Comparison of ENCODE assay signal across 8 cellular contexts in the genomic region with DNA sequence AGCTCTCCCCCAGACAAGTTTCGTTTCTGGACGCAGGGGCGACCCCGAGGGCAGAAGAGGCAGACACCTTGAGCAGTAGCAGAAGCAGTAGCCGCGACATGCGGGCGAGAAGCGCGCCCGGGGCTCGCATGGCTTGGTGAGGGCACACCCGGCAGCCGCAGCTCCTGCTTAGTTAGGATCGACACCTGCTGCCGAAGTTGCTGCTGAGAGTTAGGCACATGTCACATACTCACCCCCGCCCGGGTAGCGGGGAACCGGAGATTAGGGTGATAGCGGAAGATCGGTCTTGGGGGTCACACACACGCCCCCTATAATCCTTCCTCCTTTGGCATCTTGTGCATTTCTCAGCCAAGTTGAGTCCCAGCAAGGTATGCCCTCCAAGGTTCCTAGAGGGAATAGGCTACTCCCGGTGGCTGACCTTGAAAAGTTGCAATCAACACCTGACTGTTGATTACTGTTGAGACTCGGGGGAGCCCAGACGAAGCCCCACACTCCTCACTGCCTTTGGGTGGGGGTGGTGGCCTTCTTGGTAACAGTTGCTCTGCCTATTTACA. TPM values are rescaled to one million over a fixed set of nuclear protein-coding genes. Genes with fewer than 3 reads are reported as not detected.
DNase-seq lines count a peak whose midpoint lies in the region; ATAC-seq and TF ChIP-seq lines count a peak whose summit lies in the region.

No MANE protein-coding gene starts in this region.

- peaks cover 0 to 19% (median 15%) of the 10 kb centered on the region in 7 donors for H3K9me3 Mint-ChIP-seq in CD14-positive monocyte
- no peaks in the 10 kb centered on the region for H3K9me3 Mint-ChIP-seq in IgD-negative memory B cell
- no peaks in the 10 kb centered on the region for H3K9me3 Mint-ChIP-seq in activated naive CD8-positive, alpha-beta T cell (ENCODE audit: low read depth)

- intact Hi-C loops in CD14-positive monocyte (cut with micrococcal nuclease) (no loop called here), sigmoid colon (cut with DNase I) (no loop called here)

- H3K9me3 ChIP-seq in right atrium auricular region (no peaks in the 10 kb centered on the region), sigmoid colon (no peaks in the 10 kb centered on the region)

- no peak for TF ChIP-seq POLR2A in sigmoid colon (IDR thresholded peaks at IDR 0.05)

- 1% methylated on average over 26 of the region's 26 CpGs for WGBS in sigmoid colon, 2 donors

- no peak for TF ChIP-seq CTCF in CD14-positive monocyte (IDR thresholded peaks at IDR 0.05)
- TF ChIP-seq CTCF in right atrium auricular region (IDR thresholded peaks at IDR 0.05), result no peak
- no peak for TF ChIP-seq CTCF in sigmoid colon (IDR thresholded peaks at IDR 0.05)

- H3K4me3 ChIP-seq in right atrium auricular region (peak overlapping the region; percentile 42 to 49), sigmoid colon (peak overlapping the region; percentile 28 to 52 (median 39))

- H3K4me1 Mint-ChIP-seq in CD14-positive monocyte, result peaks cover 10% of the 10 kb centered on the region
- H3K4me1 Mint-ChIP-seq in IgD-negative memory B cell, result peaks cover 12 to 16% (median 14%) of the 10 kb centered on the region in 3 donors
- H3K4me1 Mint-ChIP-seq in activated naive CD8-positive, alpha-beta T cell (ENCODE audit: low read depth), result peaks cover 15% of the 10 kb centered on the region

- peaks cover 0 to 5% of the 10 kb centered on the region in 2 donors for H3K36me3 Mint-ChIP-seq in CD14-positive monocyte
- no peaks in the 10 kb centered on the region for H3K36me3 Mint-ChIP-seq in IgD-negative memory B cell
- H3K36me3 Mint-ChIP-seq in activated naive CD8-positive, alpha-beta T cell, result no peaks in the 10 kb centered on the region

- DNase-seq in CD14-positive monocyte (ENCODE audit: low spot score), result no peak
- DNase-seq in right atrium auricular region (ENCODE audit: low spot score), result no peak
- DNase-seq in sigmoid colon, result no peak
- DNase-seq in NCI-H2029 (lab: John Stamatoyannopoulos, UW), result no peak

- H3K27me3 Mint-ChIP-seq in CD14-positive monocyte (ENCODE audit: low read depth in 3 of 3) (peaks cover 49 to 66% (median 53%) of the 10 kb centered on the region in 3 donors), IgD-negative memory B cell (peaks cover 35% of the 10 kb centered on the region)
- peaks cover 32% of the 10 kb centered on the region for H3K27me3 Mint-ChIP-seq in activated naive CD8-positive, alpha-beta T cell

- TF ChIP-seq EP300 in sigmoid colon (IDR thresholded peaks at IDR 0.05), result no peak

- H3K4me1 ChIP-seq in right atrium auricular region (peaks cover 0 to 22% of the 10 kb centered on the region in 2 donors), sigmoid colon (peaks cover 0 to 27% (median 21%) of the 10 kb centered on the region in 4 donors)

- no peak overlapping the region for H3K27ac ChIP-seq in right atrium auricular region
- H3K27ac ChIP-seq in sigmoid colon, result peak overlapping the region in 1 of 4 donors; percentile 79

- H3K27me3 ChIP-seq in right atrium auricular region (peaks cover 12 to 13% of the 10 kb centered on the region in 2 donors), sigmoid colon (peaks cover 11 to 36% (median 27%) of the 10 kb centered on the region in 3 donors)

- H3K36me3 ChIP-seq in right atrium auricular region, result no peaks in the 10 kb centered on the region
- H3K36me3 ChIP-seq in sigmoid colon, result no peaks in the 10 kb centered on the region

- H3K4me3 Mint-ChIP-seq in CD14-positive monocyte (peak overlapping the region; percentile 62 to 90), IgD-negative memory B cell (peak overlapping the region; percentile 80 to 95 (median 86))
- H3K4me3 Mint-ChIP-seq in activated naive CD8-positive, alpha-beta T cell, result peak overlapping the region; percentile 85

- peak; percentile 46 for ATAC-seq in GM19452 (IDR thresholded peaks at IDR 0.05; ENCODE audit: unreplicated experiment)
- ATAC-seq in GM21526 (IDR thresholded peaks at IDR 0.05; ENCODE audit: low FRiP score, unreplicated experiment), result no peak

- no peak overlapping the region for H3K27ac Mint-ChIP-seq in CD14-positive monocyte
- H3K27ac Mint-ChIP-seq in IgD-negative memory B cell, result no peak overlapping the region
- no peak overlapping the region for H3K27ac Mint-ChIP-seq in activated naive CD8-positive, alpha-beta T cell

RNA-seq across cellular contexts. Expression of a gene that starts 0.7 kb away (rescaled TPM):
- not detected for polyA plus RNA-seq in CD14-positive monocyte
- not detected for polyA plus RNA-seq in IgD-negative memory B cell
- 1 to 10 TPM in 1 of 2 donors, not detected in 1; 1.1 TPM for total RNA-seq in right atrium auricular region
- total RNA-seq in sigmoid colon, result 1 to 10 TPM in 3 of 4 donors, under 1 TPM in 1; 0.68 to 2.3 (median 1.4) TPM
- polyA plus RNA-seq in sigmoid colon, result under 1 TPM in 1 of 3 donors, not detected in 2; 0.69 TPM
